In the genomic region with DNA sequence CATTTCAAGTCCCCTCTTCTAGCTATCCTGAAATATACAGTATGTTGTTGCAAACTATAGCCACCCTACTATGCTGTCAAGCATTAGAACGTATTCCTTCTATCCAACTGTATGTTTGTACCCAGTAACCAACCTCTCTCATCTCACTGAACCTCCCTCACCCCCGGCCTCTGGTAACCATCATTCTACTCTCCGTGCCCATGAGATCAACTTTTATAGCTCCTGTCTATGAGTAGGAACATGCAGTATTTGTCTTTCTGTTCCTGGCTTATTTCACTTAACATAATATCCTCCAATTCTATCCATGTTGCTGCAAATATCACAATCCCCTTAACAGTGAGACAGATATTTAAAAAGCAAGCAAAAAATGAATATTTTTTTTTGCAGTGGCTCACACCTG, we compare ENCODE assay signal across 26 cellular contexts.
"Had no signal": no experiment of that assay in that cellular context is flagged by ENCODE, and none has a peak within 500 bp of the region (broad histone marks: within the 10 kb centered on the region; RNA-seq: fewer than 3 reads in every experiment).

No MANE protein-coding gene starts in this region.

- ATAC-seq: naive thymus-derived CD8-positive, alpha-beta T cell; natural killer cell treated with Interleukin-12 subunit alpha and Interleukin-12 subunit beta and Interleukin-15 and Interleukin-18, amount 100 ng/mL, for 72 hours; pancreas; stimulated activated effector memory CD8-positive, alpha-beta T cell treated with anti-CD3 and anti-CD28 coated beads, Interleukin-12 subunit alpha, Interleukin-12 subunit beta, amount 100 ng/mL, for 72 hours; stimulated activated naive B cell treated with anti-CD40 and anti-IgM and Interleukin-4, amounts not matched to agents 10 μg/mL and 1 μg/mL and 100 μg/mL, for 72 hours had no signal

- DNase-seq: naive B cell; naive thymus-derived CD8-positive, alpha-beta T cell; nephron progenitor cell; nucleus accumbens; pancreas; right cardiac atrium; right lobe of liver; spleen; stimulated activated CD4-positive, alpha-beta T cell treated with anti-CD3 and anti-CD28 coated beads, Interleukin-12 subunit alpha, Interleukin-12 subunit beta, amount 100 ng/mL, for 4 hours; stimulated activated CD4-positive, alpha-beta T cell treated with anti-CD3 and anti-CD28 coated beads, Interleukin-1b, Interleukin-23, amount 100 ng/mL, for 48 hours; stimulated activated CD4-positive, alpha-beta T cell treated with anti-CD3 and anti-CD28 coated beads, Interleukin-2, amount 100 ng/mL, for 48 hours; stimulated activated CD4-positive, alpha-beta T cell treated with anti-CD3 and anti-CD28 coated beads, Interleukin-4, amount 100 ng/mL, for 24 hours; stimulated activated naive B cell treated with anti-CD40 and anti-IgM and Interleukin-4, amounts not matched to agents 10 μg/mL and 1 μg/mL and 100 μg/mL, for 72 hours; stimulated activated naive CD4-positive, alpha-beta T cell treated with Interleukin-2 at 50 U/mL for 16 hours; stomach; thyroid gland; upper lobe of right lung had no signal

- H3K4me3 ChIP-seq: pancreas, prostate gland, right lobe of liver, skin epidermis, smooth muscle cell, spleen, stomach, thoracic aorta, thyroid gland, tibial nerve, upper lobe of right lung, uterus had no signal

- H3K36me3 ChIP-seq: neutrophil, pancreas, prostate gland, right lobe of liver, spleen, stomach, thoracic aorta, thyroid gland, tibial nerve, upper lobe of right lung, uterus had no signal

- H3K27ac ChIP-seq: neutrophil, pancreas, prostate gland, right lobe of liver, skin epidermis, spleen, stomach, thoracic aorta, thyroid gland, upper lobe of right lung had no signal

- H3K9me3 ChIP-seq: neutrophil, pancreas, prostate gland, right lobe of liver, thoracic aorta, thyroid gland, tibial nerve, upper lobe of right lung, uterus had no signal

- H3K27me3 ChIP-seq: neutrophil, pancreas, right lobe of liver, spleen, stomach, thyroid gland, tibial nerve, upper lobe of right lung, uterus had no signal

- H3K4me1 ChIP-seq: pancreas, prostate gland, right lobe of liver, spleen, stomach, thyroid gland, upper lobe of right lung had no signal
